8 cellular contexts compared by ENCODE assay signal in genomic region chr15:73996939-73997338, GRCh38. TPM values are rescaled to one million over a fixed set of nuclear protein-coding genes. Genes with fewer than 3 reads are reported as not detected.
DNase-seq lines count a peak whose midpoint lies in the region; TF ChIP-seq lines count a peak whose summit lies in the region.

No MANE protein-coding gene starts in this region.

- TF ChIP-seq CTCF in ascending aorta (IDR thresholded peaks at IDR 0.05) (no peak), vagina (IDR thresholded peaks at IDR 0.05) (no peak)

- intact Hi-C loops in ascending aorta (cut with DNase I), result loop anchor here (2.0 kb wide), 1 partner anchor 618 kb away; the partner anchor contains the start of gene CLK3
- intact Hi-C loops in vagina (cut with DNase I), result no loop called here

- H3K36me3 ChIP-seq in Karpas-422 (ENCODE audit: insufficient read depth, low read length), result peaks cover 6% of the 10 kb centered on the region; the same call in 1 of the 2 replicates
- H3K36me3 ChIP-seq in ascending aorta, result peaks cover 10 to 30% of the 10 kb centered on the region in 2 donors
- H3K36me3 ChIP-seq in vagina, result peaks cover 0 to 17% of the 10 kb centered on the region in 2 donors

- TF ChIP-seq POLR2A in vagina (IDR thresholded peaks at IDR 0.05), result no peak

- H3K27ac ChIP-seq in Karpas-422 (ENCODE audit: low read length) (peak overlapping the region; percentile 64), ascending aorta (peak overlapping the region in 1 of 2 donors; percentile 46), vagina (peak overlapping the region; percentile 96)

- DNase-seq in DMS79 treated with DMSO at 0.1 percent for 48 hours (lab: John Stamatoyannopoulos, UW) (peak; percentile 39), Karpas-422 (peak; percentile 68), ascending aorta (ENCODE audit: low spot score in 2 of 2) (no peak), medulla oblongata (ENCODE audit: extremely low spot score) (peak; percentile 77), vagina (ENCODE audit: extremely low spot score in 2 of 2) (no peak), DMS 273 (lab: John Stamatoyannopoulos, UW; ENCODE audit: unreplicated experiment) (no peak), NCI-H2107 treated with DMSO at 0.1 percent for 48 hours (lab: John Stamatoyannopoulos, UW; ENCODE audit: unreplicated experiment) (no peak)
- no peak for DNase-seq in activated CD8-positive, alpha-beta memory T cell treated with anti-CD3 and anti-CD28 coated beads for 24 hours

- H3K9me3 ChIP-seq in Karpas-422 (ENCODE audit: low read length), result no peaks in the 10 kb centered on the region
- H3K9me3 ChIP-seq in ascending aorta, result no peaks in the 10 kb centered on the region
- H3K9me3 ChIP-seq in vagina, result no peaks in the 10 kb centered on the region

- peaks cover 69% of the 10 kb centered on the region for H3K79me2 ChIP-seq in Karpas-422 (ENCODE audit: low read length)

- H3K27me3 ChIP-seq in Karpas-422 (ENCODE audit: low read length) (no peaks in the 10 kb centered on the region), ascending aorta (no peaks in the 10 kb centered on the region), vagina (no peaks in the 10 kb centered on the region)

- H2AFZ ChIP-seq in Karpas-422 (ENCODE audit: low read length), result no peak overlapping the region

- H3K9me2 ChIP-seq in Karpas-422 (replicated peaks; ENCODE audit: insufficient read depth, low read length), result no peaks in the 10 kb centered on the region

- peaks cover 36% of the 10 kb centered on the region for H3K4me1 ChIP-seq in Karpas-422 (ENCODE audit: low read length)
- peaks cover 10 to 25% of the 10 kb centered on the region in 2 donors for H3K4me1 ChIP-seq in ascending aorta
- H3K4me1 ChIP-seq in vagina, result peaks cover 78% of the 10 kb centered on the region

- H3K4me2 ChIP-seq in Karpas-422 (ENCODE audit: low read depth, low read length, poor library complexity, severe bottlenecking), result peak overlapping the region; percentile 73

- H3K4me3 ChIP-seq in Karpas-422 (ENCODE audit: low read length), result peak overlapping the region; percentile 83
- H3K4me3 ChIP-seq in ascending aorta, result peak overlapping the region; percentile 92 to 99
- H3K4me3 ChIP-seq in vagina, result peak overlapping the region; percentile 86 to 95

- no peaks in the 10 kb centered on the region for H4K20me1 ChIP-seq in Karpas-422 (ENCODE audit: insufficient read depth, low read depth, low read length)

- H3K9ac ChIP-seq in Karpas-422 (ENCODE audit: low read length), result peak overlapping the region; percentile 94

RNA-seq across cellular contexts. Expression of gene PML, which starts 2.4 kb away (rescaled TPM):
- 15.4 and 21.5 TPM in 2 replicates for total RNA-seq in Karpas-422 (2014; rRNA removed; shearing (Covaris generic); ENCODE audit: low replicate concordance)
- total RNA-seq in ascending aorta (227 TPM), vagina (107 TPM)

RNA-seq across cellular contexts. Expression of gene STOML1, which starts 4.8 kb away (rescaled TPM):
- 2.3 and 5.4 TPM in 2 replicates for total RNA-seq in Karpas-422 (2014; rRNA removed; shearing (Covaris generic); ENCODE audit: low replicate concordance)
- total RNA-seq in ascending aorta, result 15.3 TPM
- total RNA-seq in vagina, result 15.0 TPM

Comparison
In these comparisons a context has a peak if more than half of its experiments do, and no peak if none do; other contexts are left out.
1. DNase-seq: peak in DMS79 treated with DMSO at 0.1 percent for 48 hours (single experiment), Karpas-422 (single experiment) and medulla oblongata (single experiment); none in ascending aorta (0 of 2), vagina (0 of 2), DMS 273 (single experiment), NCI-H2107 treated with DMSO at 0.1 percent for 48 hours (single experiment) and activated CD8-positive, alpha-beta memory T cell treated with anti-CD3 and anti-CD28 coated beads for 24 hours (single experiment).
2. Peak in every context shown above with its lines, with median percentiles within 50 percentile points of each other: H3K4me3 ChIP-seq.